ENCODE assay signal across 2 cellular contexts in genomic region chr7:130768854-130769253, GRCh38.
TF ChIP-seq lines count a peak whose summit lies in the region.

No MANE protein-coding gene starts in this region.

TF ChIP-seq in HCT116, 20 proteins besides CTCF, POLR2A, EP300 and RAD21:
- TF ChIP-seq ATF3 (IDR thresholded peaks at IDR 0.05): no peak
- TF ChIP-seq CBX3 (IDR thresholded peaks at IDR 0.05; ENCODE audit: low read depth): peak; percentile 64; the same call in 1 of the 2 replicates
TF ChIP-seq in HCT116: peak in this region for 1.

TF ChIP-seq in K562, 482 proteins besides CTCF, POLR2A, EP300 and RAD21 (continued from another document):
- TF ChIP-seq, protein P1, sequence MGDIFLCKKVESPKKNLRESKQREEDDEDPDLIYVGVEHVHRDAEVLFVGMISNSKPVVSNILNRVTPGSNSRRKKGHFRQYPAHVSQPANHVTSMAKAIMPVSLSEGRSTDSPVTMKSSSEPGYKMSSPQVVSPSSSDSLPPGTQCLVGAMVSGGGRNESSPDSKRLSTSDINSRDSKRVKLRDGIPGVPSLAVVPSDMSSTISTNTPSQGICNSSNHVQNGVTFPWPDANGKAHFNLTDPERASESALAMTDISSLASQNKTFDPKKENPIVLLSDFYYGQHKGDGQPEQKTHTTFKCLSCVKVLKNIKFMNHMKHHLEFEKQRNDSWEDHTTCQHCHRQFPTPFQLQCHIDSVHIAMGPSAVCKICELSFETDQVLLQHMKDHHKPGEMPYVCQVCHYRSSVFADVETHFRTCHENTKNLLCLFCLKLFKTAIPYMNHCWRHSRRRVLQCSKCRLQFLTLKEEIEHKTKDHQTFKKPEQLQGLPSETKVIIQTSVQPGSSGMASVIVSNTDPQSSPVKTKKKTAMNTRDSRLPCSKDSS (IDR thresholded peaks at IDR 0.05; ENCODE audit: low read depth, partially characterized antibody): peak; percentile 14
- TF ChIP-seq ZNF212 (CRISPR knock-in tag; IDR thresholded peaks at IDR 0.05) (no peak), TRIM28 (IDR thresholded peaks at IDR 0.05) (peak; percentile 56; the same call in 1 of the 2 replicates), CBX3 (IDR thresholded peaks at IDR 0.05; ENCODE audit: borderline replicate concordance in 1 of 2, low read length in 2 of 2) (peak in 1 of 2 experiments; percentile 58; a peak in 1 of 3 replicates), CBX5 (IDR thresholded peaks at IDR 0.05; ENCODE audit: borderline replicate concordance, low read depth) (0 out of 2 replicates have a peak, but pooled peaks have one; percentile 30)
